In genomic region chr17:71338396-71338795, GRCh38 we compare ENCODE assay signal across 14 cellular contexts.
DNase-seq lines count a peak whose midpoint lies in the region; ATAC-seq and TF ChIP-seq lines count a peak whose summit lies in the region.
"Had no signal": no experiment of that assay in that cellular context is flagged by ENCODE, and none has a peak within 500 bp of the region (broad histone marks: within the 10 kb centered on the region; RNA-seq: fewer than 3 reads in every experiment).

No MANE protein-coding gene starts in this region.

- peaks cover 3% of the 10 kb centered on the region for H3K9me3 Mint-ChIP-seq in activated CD4-positive, alpha-beta T cell treated with anti-CD3 and anti-CD28 coated beads for 36 hours (ENCODE audit: low read depth)

- TF ChIP-seq POLR2A in breast epithelium (IDR thresholded peaks at IDR 0.05) = no peak
- TF ChIP-seq POLR2A in spleen (IDR thresholded peaks at IDR 0.05) = no peak

- no peaks in the 10 kb centered on the region for H3K27me3 Mint-ChIP-seq in activated CD4-positive, alpha-beta T cell treated with anti-CD3 and anti-CD28 coated beads for 36 hours

- TF ChIP-seq CTCF in breast epithelium (IDR thresholded peaks at IDR 0.05) = no peak
- no peak for TF ChIP-seq CTCF in osteoblast (IDR thresholded peaks at IDR 0.05; ENCODE audit: extremely low read depth, low read depth, low read length)
- TF ChIP-seq CTCF in spleen (IDR thresholded peaks at IDR 0.05 in 8 of 11, conservative IDR thresholded peaks at IDR 0.05 in 3 of 11) = no peak

- DNase-seq in EL (peak; percentile 58), MV-4-11 (lab: John Stamatoyannopoulos, UW) (peak; percentile 87), breast epithelium (ENCODE audit: low spot score in 2 of 2) (no peak), osteoblast (ENCODE audit: insufficient read length, low spot score, missing footprints) (no peak), spleen (no peak)
- DNase-seq in activated CD4-positive, alpha-beta T cell treated with anti-CD3 and anti-CD28 coated beads for 36 hours = no peak
- DNase-seq: adrenal gland, DMS79, KG1, NCI-H524 treated with DMSO at 0.1 percent for 48 hours had no signal

- 61 to 72% (median 63%) methylated on average over 5 of the region's 5 CpGs for WGBS in spleen, 5 donors

- H3K27ac ChIP-seq in breast epithelium = no peak overlapping the region
- peak overlapping the region; percentile 21 for H3K27ac ChIP-seq in osteoblast (ENCODE audit: low read depth, low read length)
- H3K27ac ChIP-seq in spleen = no peak overlapping the region
- H3K27ac ChIP-seq: adrenal gland, epithelial cell of prostate had no signal

- no peak for ATAC-seq in HG03469 (IDR thresholded peaks at IDR 0.05; ENCODE audit: unreplicated experiment)
- ATAC-seq in GM21528 (IDR thresholded peaks at IDR 0.05; ENCODE audit: low FRiP score, unreplicated experiment) = no peak
- ATAC-seq in activated CD4-positive, alpha-beta T cell treated with anti-CD3 and anti-CD28 coated beads for 36 hours = no peak

- H3K4me2 ChIP-seq in osteoblast (ENCODE audit: insufficient read depth, low read length) = peak overlapping the region; percentile 73

- CTCF ChIA-PET in activated CD4-positive, alpha-beta T cell treated with anti-CD3 and anti-CD28 coated beads for 36 hours (lab: Charles Lee) = interaction anchor here (0.8 kb wide), 1 partner anchor 121 kb away, joined by 4 read pairs; no protein-coding TSS in a partner anchor

- peak overlapping the region; percentile 75 for H2AFZ ChIP-seq in osteoblast (ENCODE audit: low read length)

- no peaks in the 10 kb centered on the region for H3K79me2 ChIP-seq in osteoblast (ENCODE audit: insufficient read depth, low read length)

- H3K27ac Mint-ChIP-seq in activated CD4-positive, alpha-beta T cell treated with anti-CD3 and anti-CD28 coated beads for 36 hours = no peak overlapping the region
- H3K27ac Mint-ChIP-seq: T-helper 2 cell treated with Interferon-gamma antibody and Interleukin-4, amounts not matched to agents 5 μg/mL and 100 μg/mL, for 36 hours had no signal

- H3K4me1 ChIP-seq in breast epithelium (no peaks in the 10 kb centered on the region), osteoblast (ENCODE audit: insufficient read depth, low read length) (no peaks in the 10 kb centered on the region), spleen (no peaks in the 10 kb centered on the region)
- H3K4me1 ChIP-seq: adrenal gland had no signal

- peak overlapping the region in 2 of 3 donors; percentile 12 to 40 for H3K4me3 ChIP-seq in breast epithelium
- H3K4me3 ChIP-seq in osteoblast (ENCODE audit: insufficient read depth, low read length) = peak overlapping the region; percentile 65
- no peak overlapping the region for H3K4me3 ChIP-seq in spleen
- H3K4me3 ChIP-seq: adrenal gland had no signal

- POLR2A ChIA-PET in activated CD4-positive, alpha-beta T cell treated with anti-CD3 and anti-CD28 coated beads for 36 hours (lab: Charles Lee) = no interaction called here

- H4K20me1 ChIP-seq in osteoblast (ENCODE audit: insufficient read depth, low read length) = no peaks in the 10 kb centered on the region

- H3K9me3 ChIP-seq in breast epithelium (no peaks in the 10 kb centered on the region), osteoblast (ENCODE audit: low read depth, low read length) (no peaks in the 10 kb centered on the region), spleen (peaks cover 0 to 13% (median 0%) of the 10 kb centered on the region in 8 donors)
- H3K9me3 ChIP-seq: adrenal gland had no signal

- H3K4me3 Mint-ChIP-seq in activated CD4-positive, alpha-beta T cell treated with anti-CD3 and anti-CD28 coated beads for 36 hours = no peak overlapping the region
- H3K4me3 Mint-ChIP-seq: T-helper 2 cell treated with Interferon-gamma antibody and Interleukin-4, amounts not matched to agents 5 μg/mL and 100 μg/mL, for 36 hours had no signal

- intact Hi-C loops in breast epithelium (cut with DNase I; ENCODE audit: low total_unique reads) = no loop called here
- intact Hi-C loops in spleen (cut with DNase I; ENCODE audit: low total_unique reads) = no loop called here
- intact Hi-C loops in activated CD4-positive, alpha-beta T cell treated with anti-CD3 and anti-CD28 coated beads for 36 hours (cut with DNase I, micrococcal nuclease) = no loop called here

- H3K27me3 ChIP-seq in breast epithelium = no peaks in the 10 kb centered on the region
- no peaks in the 10 kb centered on the region for H3K27me3 ChIP-seq in osteoblast (ENCODE audit: insufficient read depth, low read length)
- H3K27me3 ChIP-seq in spleen (replicated peaks in 1 of 7) = no peaks in the 10 kb centered on the region
- H3K27me3 ChIP-seq: adrenal gland had no signal

- no peaks in the 10 kb centered on the region for H3K4me1 Mint-ChIP-seq in activated CD4-positive, alpha-beta T cell treated with anti-CD3 and anti-CD28 coated beads for 36 hours

- no peaks in the 10 kb centered on the region for H3K36me3 ChIP-seq in breast epithelium
- no peaks in the 10 kb centered on the region for H3K36me3 ChIP-seq in osteoblast (ENCODE audit: insufficient read depth, low read length)
- H3K36me3 ChIP-seq in spleen = no peaks in the 10 kb centered on the region
- H3K36me3 ChIP-seq: adrenal gland had no signal

- no peaks in the 10 kb centered on the region for H3K36me3 Mint-ChIP-seq in activated CD4-positive, alpha-beta T cell treated with anti-CD3 and anti-CD28 coated beads for 36 hours (ENCODE audit: low read depth)

Comparison
In these comparisons a context has a peak if more than half of its experiments do, and no peak if none do; other contexts are left out.
1. DNase-seq: peak in EL (single experiment) and MV-4-11 (single experiment); none in breast epithelium (0 of 2), osteoblast (single experiment), spleen (single experiment) and activated CD4-positive, alpha-beta T cell treated with anti-CD3 and anti-CD28 coated beads for 36 hours (single experiment).
2. H3K4me3 ChIP-seq: peak in breast epithelium (2 of 3) and osteoblast (single experiment); none in spleen (0 of 8).